Comparison of ENCODE assay signal across 21 cellular contexts in genomic region chr1:152448095-152448494, GRCh38. TPM values are rescaled to one million over a fixed set of nuclear protein-coding genes. Genes with fewer than 3 reads are reported as not detected.
"Had no signal": no experiment of that assay in that cellular context is flagged by ENCODE, and none has a peak within 500 bp of the region (broad histone marks: within the 10 kb centered on the region; RNA-seq: fewer than 3 reads in every experiment).

No MANE protein-coding gene starts in this region.

- H3K4me1 ChIP-seq: neural progenitor cell, testis had no signal

- H3K9ac ChIP-seq: neural progenitor cell had no signal

- H3K4me2 ChIP-seq: neural progenitor cell had no signal

- ATAC-seq: activated naive CD4-positive, alpha-beta T cell treated with anti-CD3 and anti-CD28 coated beads, Interleukin-2, amount 50 U/mL, for 72 hours; activated T-cell treated with anti-CD3 and anti-CD28 coated beads, Interleukin-2, amount 50 U/mL, for 4 hours; effector memory CD8-positive, alpha-beta T cell; lower lobe of right lung; stimulated activated naive CD8-positive, alpha-beta T cell treated with anti-CD3 and anti-CD28 coated beads, Interleukin-15, amount 100 ng/mL, for 72 hours had no signal

- H3K9me3 ChIP-seq: lower lobe of right lung, ovary, testis had no signal

- DNase-seq: activated B cell treated with CpG ODN at 0.5 μM for 24 hours; activated CD4-positive, alpha-beta T cell treated with anti-CD3 and anti-CD28 coated beads, Interleukin-2, amount 50 U/mL, for 4 hours; activated effector memory CD4-positive, alpha-beta T cell treated with anti-CD3 and anti-CD28 coated beads, Interleukin-2, amount 50 U/mL, for 16 hours; activated T-cell treated with anti-CD3 and anti-CD28 coated beads, Interleukin-2, amount 50 U/mL, for 4 hours; cerebellar nuclear complex; effector memory CD8-positive, alpha-beta T cell; hippocampal formation; lower lobe of right lung; ovary; stimulated activated CD4-positive, alpha-beta T cell treated with anti-CD3 and anti-CD28 coated beads, Interleukin-15, amount 100 ng/mL, for 24 hours; stimulated activated CD4-positive, alpha-beta T cell treated with anti-CD3 and anti-CD28 coated beads, Interleukin-4, amount 100 ng/mL, for 24 hours; stimulated activated naive CD8-positive, alpha-beta T cell treated with anti-CD3 and anti-CD28 coated beads, Interleukin-15, amount 100 ng/mL, for 72 hours; testis had no signal

- H3K27me3 ChIP-seq: neural progenitor cell, ovary, testis had no signal

- H3K4me3 ChIP-seq: lower lobe of right lung, neural progenitor cell, ovary, testis had no signal

- H2AFZ ChIP-seq: neural progenitor cell had no signal

- H3K36me3 ChIP-seq: lower lobe of right lung, neural progenitor cell, ovary had no signal

- H3K27ac ChIP-seq: epithelial cell of prostate, lower lobe of right lung, neural progenitor cell, ovary, testis had no signal

RNA-seq across cellular contexts. Expression of gene CRNN, which starts 34.0 kb away (rescaled TPM):
- total RNA-seq: activated B cell treated with CpG ODN at 0.5 μM for 24 hours; activated naive CD4-positive, alpha-beta T cell treated with anti-CD3 and anti-CD28 coated beads, Interleukin-2, amount 50 U/mL, for 72 hours; activated T-cell treated with anti-CD3 and anti-CD28 coated beads, Interleukin-2, amount 50 U/mL, for 4 hours; glomerular endothelial cell; lower lobe of right lung; mesothelial cell of epicardium; renal cortical epithelial cell; skeletal muscle tissue; urinary bladder had no signal
- polyA plus RNA-seq: ovary, urinary bladder had no signal
